9 cellular contexts compared by ENCODE assay signal in the genomic region with DNA sequence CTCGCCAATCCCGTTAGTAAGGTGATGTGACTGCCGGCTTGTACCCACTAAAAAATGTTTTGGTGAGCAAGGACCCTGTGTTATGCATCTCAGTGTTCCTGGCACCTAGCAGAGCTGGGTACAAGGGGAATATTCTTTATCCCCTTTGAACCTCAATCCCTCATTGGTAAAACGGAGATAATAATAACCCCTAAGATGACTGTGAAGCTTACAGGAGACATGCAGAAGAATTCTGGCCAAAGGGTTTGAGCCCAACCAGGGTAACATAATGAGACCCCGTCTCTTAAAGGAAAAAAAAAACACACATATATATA. TPM values are rescaled to one million over a fixed set of nuclear protein-coding genes. Genes with fewer than 3 reads are reported as not detected.
DNase-seq lines count a peak whose midpoint lies in the region; ATAC-seq and TF ChIP-seq lines count a peak whose summit lies in the region.
"Had no signal": no experiment of that assay in that cellular context is flagged by ENCODE, and none has a peak within 500 bp of the region (broad histone marks: within the 10 kb centered on the region; RNA-seq: fewer than 3 reads in every experiment).

No MANE protein-coding gene starts in this region.

- no peaks in the 10 kb centered on the region for H3K9me3 ChIP-seq in right atrium auricular region
- no peaks in the 10 kb centered on the region for H3K9me3 ChIP-seq in mucosa of descending colon

- ATAC-seq in left cardiac atrium (no peak), mucosa of descending colon (no peak), HG02759 (IDR thresholded peaks at IDR 0.05; ENCODE audit: unreplicated experiment) (no peak), GM18867 (IDR thresholded peaks at IDR 0.05; ENCODE audit: unreplicated experiment) (no peak)

- intact Hi-C loops in left cardiac atrium (cut with DNase I) (no loop called here), mucosa of descending colon (cut with DNase I, micrococcal nuclease) (no loop called here)

- DNase-seq in right atrium auricular region (ENCODE audit: low spot score) (no peak), left cardiac atrium (no peak), brain microvascular endothelial cell (no peak), mucosa of descending colon (no peak), AG08395 (ENCODE audit: low spot score) (no peak)
- no peak for DNase-seq in activated effector memory CD4-positive, alpha-beta T cell treated with anti-CD3 and anti-CD28 coated beads, Interleukin-2, amount 50 U/mL, for 16 hours
- DNase-seq: NCI-H345 had no signal

- peak overlapping the region; percentile 70 to 96 for H3K4me3 ChIP-seq in right atrium auricular region
- H3K4me3 ChIP-seq in brain microvascular endothelial cell (ENCODE audit: low read depth, low read length), result peak overlapping the region; percentile 68
- H3K4me3 ChIP-seq in mucosa of descending colon, result peak overlapping the region; percentile 81

- in situ Hi-C loops in brain microvascular endothelial cell (cut with HindIII; ENCODE audit: low pct_ligation_motif_present, low sequenced_read_pairs), result no loop called here

- H3K27ac ChIP-seq in right atrium auricular region (peak overlapping the region; percentile 86 to 91), brain microvascular endothelial cell (no peak overlapping the region)

- H3K4me1 ChIP-seq in right atrium auricular region, result peaks cover 0 to 46% of the 10 kb centered on the region in 2 donors
- H3K4me1 ChIP-seq in mucosa of descending colon (ENCODE audit: low read depth), result peaks cover 13% of the 10 kb centered on the region

- TF ChIP-seq CTCF in right atrium auricular region (IDR thresholded peaks at IDR 0.05) (no peak), brain microvascular endothelial cell (IDR thresholded peaks at IDR 0.05; ENCODE audit: low read depth, low read length, missing control alignments) (no peak), mucosa of descending colon (IDR thresholded peaks at IDR 0.05) (no peak)

- no peaks in the 10 kb centered on the region for H3K27me3 ChIP-seq in right atrium auricular region
- no peaks in the 10 kb centered on the region for H3K27me3 ChIP-seq in brain microvascular endothelial cell (replicated peaks)

- H3K36me3 ChIP-seq in right atrium auricular region, result no peaks in the 10 kb centered on the region
- no peaks in the 10 kb centered on the region for H3K36me3 ChIP-seq in brain microvascular endothelial cell (replicated peaks)
- no peaks in the 10 kb centered on the region for H3K36me3 ChIP-seq in mucosa of descending colon (ENCODE audit: low read depth)

RNA-seq across cellular contexts. Expression of a gene that starts 0.9 kb away (rescaled TPM):
- total RNA-seq in right atrium auricular region (10 to 100 TPM; 25.0 to 59.3 TPM), left cardiac atrium (10 to 100 TPM; 60.1 to 60.3 TPM), mucosa of descending colon (10 to 100 TPM; 37.9 to 62.6 (median 47.6) TPM)

RNA-seq across cellular contexts. Expression of a gene that starts 47.8 kb away (rescaled TPM):
- total RNA-seq in right atrium auricular region (10 to 100 TPM; 15.3 to 18.1 TPM), left cardiac atrium (10 to 100 TPM; 16.6 to 19.3 TPM), mucosa of descending colon (10 to 100 TPM; 15.2 to 18.0 (median 17.2) TPM)

RNA-seq across cellular contexts. Expression of a gene that starts 48.1 kb away (rescaled TPM):
- total RNA-seq in right atrium auricular region (10 to 100 TPM; 85.5 to 93.9 TPM), left cardiac atrium (10 to 100 TPM; 50.7 to 62.3 TPM), mucosa of descending colon (10 to 100 TPM; 27.8 to 38.3 (median 28.5) TPM)

RNA-seq across cellular contexts. Expression of a gene that starts 56.4 kb away (rescaled TPM):
- total RNA-seq in right atrium auricular region, result 10 to 100 TPM in 1 of 2 donors, 1 to 10 TPM in 1; 9.0 to 11.2 TPM
- 10 to 100 TPM; 11.3 TPM for total RNA-seq in left cardiac atrium
- 10 to 100 TPM; 25.4 to 40.5 (median 32.6) TPM for total RNA-seq in mucosa of descending colon
